In the genomic region with DNA sequence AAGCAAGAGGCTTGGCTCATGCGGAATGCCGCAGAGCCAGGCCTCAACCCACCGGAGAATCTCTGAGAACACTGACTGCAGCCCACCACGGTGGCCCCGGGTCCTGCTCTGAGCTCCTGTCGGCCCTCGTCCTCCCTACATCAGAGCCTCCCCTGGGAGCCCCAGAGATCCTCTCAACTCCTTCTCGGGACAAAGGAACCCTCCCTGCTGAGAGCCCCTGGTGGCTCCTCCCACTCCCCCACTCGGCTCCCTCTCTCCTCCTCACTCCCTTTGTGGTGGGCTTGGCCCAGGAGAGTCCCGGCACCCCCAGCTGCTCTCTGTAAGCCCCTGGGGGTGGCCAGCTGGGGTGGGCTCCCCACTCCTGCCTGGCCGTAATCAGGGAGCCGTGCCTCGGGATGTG, we compare ENCODE assay signal across 8 cellular contexts. TPM values are rescaled to one million over a fixed set of nuclear protein-coding genes. Genes with fewer than 3 reads are reported as not detected.
DNase-seq lines count a peak whose midpoint lies in the region; ATAC-seq and TF ChIP-seq lines count a peak whose summit lies in the region.

No MANE protein-coding gene starts in this region.

- no peak overlapping the region for H3K27ac ChIP-seq in effector memory CD4-positive, alpha-beta T cell (ENCODE audit: insufficient read depth, low read length, poor library complexity, severe bottlenecking)

- no peaks in the 10 kb centered on the region for H3K27me3 Mint-ChIP-seq in activated naive CD4-positive, alpha-beta T cell treated with anti-CD3 and anti-CD28 coated beads for 36 hours (ENCODE audit: low read depth)
- H3K27me3 Mint-ChIP-seq in neural crest cell (ENCODE audit: low read depth), result peaks cover 2% of the 10 kb centered on the region

- no peak for DNase-seq in activated naive CD4-positive, alpha-beta T cell treated with anti-CD3 and anti-CD28 coated beads for 36 hours
- DNase-seq in activated naive CD4-positive, alpha-beta T cell (lab: John Stamatoyannopoulos, UW), result no peak
- DNase-seq in NT2/D1 (ENCODE audit: low read depth, low spot score), result no peak
- no peak for DNase-seq in effector memory CD4-positive, alpha-beta T cell
- DNase-seq in neural crest cell (ENCODE audit: low read depth, low spot score), result peak; percentile 41
- DNase-seq in OCI-M1 (lab: John Stamatoyannopoulos, UW), result no peak

- H3K9me3 ChIP-seq in NT2/D1 (ENCODE audit: insufficient read depth, low read length), result no peaks in the 10 kb centered on the region
- no peaks in the 10 kb centered on the region for H3K9me3 ChIP-seq in effector memory CD4-positive, alpha-beta T cell (ENCODE audit: control insufficient read depth, low read length)

- H3K9me3 Mint-ChIP-seq in activated naive CD4-positive, alpha-beta T cell treated with anti-CD3 and anti-CD28 coated beads for 36 hours, result no peaks in the 10 kb centered on the region
- no peaks in the 10 kb centered on the region for H3K9me3 Mint-ChIP-seq in neural crest cell

- peak overlapping the region; percentile 51 for H3K4me3 ChIP-seq in NT2/D1 (ENCODE audit: insufficient read length, low read depth)
- H3K4me3 ChIP-seq in effector memory CD4-positive, alpha-beta T cell (ENCODE audit: insufficient read depth, low read depth, low read length, poor library complexity, severe bottlenecking), result peak overlapping the region; percentile 64

- H3K27ac Mint-ChIP-seq in activated naive CD4-positive, alpha-beta T cell treated with anti-CD3 and anti-CD28 coated beads for 36 hours, result no peak overlapping the region
- peak overlapping the region; percentile 99 for H3K27ac Mint-ChIP-seq in neural crest cell (ENCODE audit: unreplicated experiment)

- H3K4me3 Mint-ChIP-seq in activated naive CD4-positive, alpha-beta T cell treated with anti-CD3 and anti-CD28 coated beads for 36 hours, result peak overlapping the region; percentile 18
- H3K4me3 Mint-ChIP-seq in neural crest cell, result peak overlapping the region; percentile 79

- H3K36me3 ChIP-seq in NT2/D1 (ENCODE audit: insufficient read depth, insufficient read length, low read length), result no peaks in the 10 kb centered on the region
- no peaks in the 10 kb centered on the region for H3K36me3 ChIP-seq in effector memory CD4-positive, alpha-beta T cell (ENCODE audit: control insufficient read depth, insufficient read depth, low read length)

- H3K4me1 ChIP-seq in NT2/D1 (ENCODE audit: insufficient read depth, insufficient read length), result peaks cover 40% of the 10 kb centered on the region
- H3K4me1 ChIP-seq in effector memory CD4-positive, alpha-beta T cell (ENCODE audit: control insufficient read depth, insufficient read depth, low read length, poor library complexity, severe bottlenecking), result peaks cover 24% of the 10 kb centered on the region

- intact Hi-C loops in activated naive CD4-positive, alpha-beta T cell treated with anti-CD3 and anti-CD28 coated beads for 36 hours (cut with micrococcal nuclease), result no loop called here

- peaks cover 18% of the 10 kb centered on the region for H3K4me1 Mint-ChIP-seq in activated naive CD4-positive, alpha-beta T cell treated with anti-CD3 and anti-CD28 coated beads for 36 hours (ENCODE audit: low read depth)
- peaks cover 64% of the 10 kb centered on the region for H3K4me1 Mint-ChIP-seq in neural crest cell

- ATAC-seq in HG03442 (IDR thresholded peaks at IDR 0.05; ENCODE audit: unreplicated experiment), result no peak
- ATAC-seq in GM19452 (IDR thresholded peaks at IDR 0.05; ENCODE audit: unreplicated experiment), result no peak

- CTCF ChIA-PET in activated naive CD4-positive, alpha-beta T cell treated with anti-CD3 and anti-CD28 coated beads for 36 hours (lab: Charles Lee), result interaction anchor here (0.6 to 1.1 kb wide), 2 partner anchors 9 to 368 kb away, joined by 3 to 4 read pairs; no protein-coding TSS in a partner anchor

- no peaks in the 10 kb centered on the region for H3K36me3 Mint-ChIP-seq in activated naive CD4-positive, alpha-beta T cell treated with anti-CD3 and anti-CD28 coated beads for 36 hours (ENCODE audit: low read depth)
- no peaks in the 10 kb centered on the region for H3K36me3 Mint-ChIP-seq in neural crest cell (ENCODE audit: low read depth)

- no peaks in the 10 kb centered on the region for H3K27me3 ChIP-seq in NT2/D1 (ENCODE audit: insufficient read depth, insufficient read length)
- H3K27me3 ChIP-seq in effector memory CD4-positive, alpha-beta T cell (replicated peaks; ENCODE audit: control insufficient read depth, insufficient read depth, low read length, poor library complexity, severe bottlenecking), result no peaks in the 10 kb centered on the region

- H3K9ac ChIP-seq in NT2/D1 (ENCODE audit: insufficient read length, low read depth), result peak overlapping the region; percentile 95

- no peak for TF ChIP-seq CTCF in neural crest cell (conservative IDR thresholded peaks at IDR 0.05)

RNA-seq across cellular contexts. Expression of gene INF2, which starts 11.1 kb away (rescaled TPM):
- 10 to 100 TPM; 50.7 to 50.9 TPM for total RNA-seq in activated naive CD4-positive, alpha-beta T cell treated with anti-CD3 and anti-CD28 coated beads for 36 hours
- 60.6 and 61.7 TPM in 2 replicates for total RNA-seq in neural crest cell

RNA-seq across cellular contexts. Expression of gene ADSS1, which starts 45.7 kb away (rescaled TPM):
- total RNA-seq in activated naive CD4-positive, alpha-beta T cell treated with anti-CD3 and anti-CD28 coated beads for 36 hours, result 1 to 10 TPM; 5.1 to 5.5 TPM
- 4.4 and 5.0 TPM in 2 replicates for total RNA-seq in neural crest cell
